ENCODE assay signal across 8 cellular contexts in the genomic region with DNA sequence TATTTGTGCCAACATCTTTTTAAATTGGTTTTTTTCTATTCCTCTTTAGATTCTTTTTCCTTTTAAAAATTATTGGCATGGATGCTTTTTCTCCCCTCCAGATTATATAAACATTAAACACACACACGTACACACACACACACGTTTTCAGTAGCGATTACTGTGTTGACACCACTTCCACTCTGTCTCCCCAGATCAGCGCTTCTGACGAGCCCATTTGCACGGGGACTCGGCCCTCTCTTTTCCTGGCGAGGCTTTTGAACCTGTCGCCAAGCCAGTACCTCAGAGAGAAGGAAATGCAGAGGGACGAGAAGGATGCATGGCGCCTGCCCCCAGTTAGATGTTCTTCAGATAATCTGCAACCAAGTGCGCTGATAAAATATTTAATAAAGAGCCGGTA. TPM values are rescaled to one million over a fixed set of nuclear protein-coding genes. Genes with fewer than 3 reads are reported as not detected.
DNase-seq lines count a peak whose midpoint lies in the region; ATAC-seq and TF ChIP-seq lines count a peak whose summit lies in the region.

No MANE protein-coding gene starts in this region.

- peak; percentile 49 for ATAC-seq in GM21717 (IDR thresholded peaks at IDR 0.05; ENCODE audit: unreplicated experiment)
- no peak for ATAC-seq in HG03520 (IDR thresholded peaks at IDR 0.05; ENCODE audit: unreplicated experiment)
- no peak for ATAC-seq in HG02763 (IDR thresholded peaks at IDR 0.05; ENCODE audit: unreplicated experiment)

- peaks cover 12% of the 10 kb centered on the region for H3K36me3 Mint-ChIP-seq in osteocyte (ENCODE audit: unreplicated experiment)

- no peak overlapping the region for H3K27ac ChIP-seq in coronary artery

- DNase-seq in NCI-H2227 treated with DMSO at 0.1 percent for 48 hours (lab: John Stamatoyannopoulos, UW) (peak; percentile 35), coronary artery (ENCODE audit: low spot score) (no peak), osteocyte (ENCODE audit: extremely low spot score, unreplicated experiment) (no peak), hippocampal formation (lab: John Stamatoyannopoulos, UW) (no peak)

- H3K4me3 Mint-ChIP-seq in osteocyte (ENCODE audit: unreplicated experiment): peak overlapping the region; percentile 69

- peak overlapping the region; percentile 74 for H3K4me3 ChIP-seq in coronary artery

- H3K9me3 ChIP-seq in ES-I3 (ENCODE audit: control insufficient read depth, insufficient read depth, low read length): no peaks in the 10 kb centered on the region

- H3K9ac ChIP-seq in ES-I3 (ENCODE audit: low read depth, low read length): peak overlapping the region; percentile 53

- H3K36me3 ChIP-seq in ES-I3 (ENCODE audit: insufficient read depth, low read length): no peaks in the 10 kb centered on the region

- peaks cover 51% of the 10 kb centered on the region for H3K27me3 Mint-ChIP-seq in osteocyte (ENCODE audit: unreplicated experiment)

- H3K4me1 ChIP-seq in ES-I3 (ENCODE audit: insufficient read depth, low read length): peaks cover 9% of the 10 kb centered on the region; the same call in 1 of the 2 replicates

- H3K27ac Mint-ChIP-seq in osteocyte (ENCODE audit: unreplicated experiment): no peak overlapping the region

- no peak for TF ChIP-seq CTCF in coronary artery (IDR thresholded peaks at IDR 0.05)
- no peak for TF ChIP-seq CTCF in osteocyte (IDR thresholded peaks at IDR 0.05)

- H3K4me1 Mint-ChIP-seq in osteocyte (ENCODE audit: unreplicated experiment): peaks cover 49% of the 10 kb centered on the region

- H3K9me3 Mint-ChIP-seq in osteocyte (ENCODE audit: unreplicated experiment): no peaks in the 10 kb centered on the region

RNA-seq across cellular contexts. Expression of gene TBR1, which starts 1.1 kb away (rescaled TPM):
- 0.30 TPM in 1 of 2 replicates, not detected in the other for total RNA-seq in osteocyte
